ENCODE assay signal across 1 cellular context in genomic region chr11:61754534-61755482, GRCh38.
A peak's percentile ranks its signal among the peaks of the same experiment; 100 is the strongest.
TF ChIP-seq lines count a peak whose summit lies in the region.

No MANE protein-coding gene starts in this region.

TF ChIP-seq in IMR-90, 13 proteins besides CTCF, POLR2A, EP300 and RAD21:
- TF ChIP-seq, protein P1, sequence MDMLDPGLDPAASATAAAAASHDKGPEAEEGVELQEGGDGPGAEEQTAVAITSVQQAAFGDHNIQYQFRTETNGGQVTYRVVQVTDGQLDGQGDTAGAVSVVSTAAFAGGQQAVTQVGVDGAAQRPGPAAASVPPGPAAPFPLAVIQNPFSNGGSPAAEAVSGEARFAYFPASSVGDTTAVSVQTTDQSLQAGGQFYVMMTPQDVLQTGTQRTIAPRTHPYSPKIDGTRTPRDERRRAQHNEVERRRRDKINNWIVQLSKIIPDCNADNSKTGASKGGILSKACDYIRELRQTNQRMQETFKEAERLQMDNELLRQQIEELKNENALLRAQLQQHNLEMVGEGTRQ (IDR thresholded peaks at IDR 0.05; ENCODE audit: low read depth, low read length): no peak
- TF ChIP-seq BHLHE40 (IDR thresholded peaks at IDR 0.05; ENCODE audit: low read depth, low read length): no peak
- TF ChIP-seq MAZ (IDR thresholded peaks at IDR 0.05; ENCODE audit: borderline replicate concordance, low read depth, low read length): peak; percentile 85; the same call in 1 of the 2 replicates
- no peak for TF ChIP-seq RFX5 (IDR thresholded peaks at IDR 0.05; ENCODE audit: low read depth, low read length)
- no peak for TF ChIP-seq MXI1 (IDR thresholded peaks at IDR 0.05; ENCODE audit: borderline replicate concordance, low read depth, low read length)
- TF ChIP-seq FOS (IDR thresholded peaks at IDR 0.05; ENCODE audit: low read depth, low read length): no peak
- TF ChIP-seq ELK1 (IDR thresholded peaks at IDR 0.05; ENCODE audit: borderline replicate concordance, low read depth, low read length): no peak
- no peak for TF ChIP-seq MAFK (IDR thresholded peaks at IDR 0.05; ENCODE audit: low read depth, low read length)
